ENCODE assay signal across 8 cellular contexts in genomic region chr12:26097046-26097878, GRCh38. TPM values are rescaled to one million over a fixed set of nuclear protein-coding genes. Genes with fewer than 3 reads are reported as not detected.
DNase-seq lines count a peak whose midpoint lies in the region; ATAC-seq and TF ChIP-seq lines count a peak whose summit lies in the region.

No MANE protein-coding gene starts in this region.

- H3K4me1 ChIP-seq in HAP-1 (peaks cover 3% of the 10 kb centered on the region; the same call in 1 of the 2 replicates), left ventricle myocardium inferior (no peaks in the 10 kb centered on the region), sigmoid colon (peaks cover 0 to 3% (median 0%) of the 10 kb centered on the region in 4 donors)

- WGBS in sigmoid colon, 2 donors = 17 to 23% methylated on average over 6 of the region's 6 CpGs

- TF ChIP-seq EP300 in sigmoid colon (IDR thresholded peaks at IDR 0.05) = no peak

- H3K27me3 ChIP-seq in HAP-1 (ENCODE audit: low read depth) = 0 out of 2 replicates have a peak, but pooled peaks cover 2% of the 10 kb centered on the region
- no peaks in the 10 kb centered on the region for H3K27me3 ChIP-seq in left ventricle myocardium inferior (ENCODE audit: low read depth)
- no peaks in the 10 kb centered on the region for H3K27me3 ChIP-seq in sigmoid colon

- no peaks in the 10 kb centered on the region for H3K9me3 Mint-ChIP-seq in T-cell

- DNase-seq in DMS79 treated with DMSO at 0.1 percent for 48 hours (lab: John Stamatoyannopoulos, UW) (peak; percentile 63), HAP-1 (ENCODE audit: low spot score in 2 of 2) (peak; percentile 64 to 78), NCI-H1105 treated with DMSO at 0.1 percent for 48 hours (lab: John Stamatoyannopoulos, UW) (peak; percentile 77), T-cell (peak in 33 of 34 experiments; percentile 13 to 56 (median 37)), amniotic epithelial cell (ENCODE audit: low read depth) (peak; percentile 73), left ventricle myocardium inferior (peak; percentile 55), sigmoid colon (peak; percentile 86), NCI-H128 (lab: John Stamatoyannopoulos, UW; ENCODE audit: unreplicated experiment) (no peak)

- H3K36me3 ChIP-seq in HAP-1 (replicated peaks) (no peaks in the 10 kb centered on the region), left ventricle myocardium inferior (no peaks in the 10 kb centered on the region), sigmoid colon (no peaks in the 10 kb centered on the region)

- H3K9me3 ChIP-seq in HAP-1 (no peaks in the 10 kb centered on the region), left ventricle myocardium inferior (replicated peaks) (no peaks in the 10 kb centered on the region), sigmoid colon (no peaks in the 10 kb centered on the region)

- no peak overlapping the region for H3K27ac Mint-ChIP-seq in T-cell

- H3K4me3 ChIP-seq in HAP-1 = no peak overlapping the region
- no peak overlapping the region for H3K4me3 ChIP-seq in left ventricle myocardium inferior
- H3K4me3 ChIP-seq in sigmoid colon = no peak overlapping the region

- POLR2A ChIA-PET in T-cell (lab: Charles Lee) = no interaction called here

- CTCF ChIA-PET in T-cell (lab: Charles Lee) = interaction anchor here (0.6 to 1.9 kb wide), 14 partner anchors 18 to 1211 kb away, joined by 3 to 12 read pairs (median 3); partner anchors contain the start of genes DNAI7 (in 1 of the 2) and ETFRF1 (in 1 of the 2)

- intact Hi-C loops in left ventricle myocardium inferior (cut with micrococcal nuclease) (loop anchor here (5.0 kb wide), 1 partner anchor 555 kb away; no protein-coding TSS in a partner anchor), sigmoid colon (cut with DNase I) (loop anchor here (5.0 kb wide), 2 partner anchors 555 to 605 kb away; no protein-coding TSS in a partner anchor)

- H3K27ac ChIP-seq in left ventricle myocardium inferior (replicated peaks) (no peak overlapping the region), sigmoid colon (no peak overlapping the region)

- peak; percentile 66 to 82 (median 72) for ATAC-seq in T-cell (replicated peaks in 1 of 4)

- H3K4me3 Mint-ChIP-seq in T-cell = no peak overlapping the region

- in situ Hi-C loops in HAP-1 (cut with MboI; ENCODE audit: low sequenced_read_pairs) = no loop called here

- no peak for TF ChIP-seq POLR2A in sigmoid colon (IDR thresholded peaks at IDR 0.05)

- peak; percentile 98 for TF ChIP-seq CTCF in left ventricle myocardium inferior (IDR thresholded peaks at IDR 0.05; ENCODE audit: borderline replicate concordance)
- peak; percentile 69 to 91 (median 80) for TF ChIP-seq CTCF in sigmoid colon (IDR thresholded peaks at IDR 0.05)

- peaks cover 0 to 4% (median 0%) of the 10 kb centered on the region in 3 donors for H3K4me1 Mint-ChIP-seq in T-cell

- peaks cover 5 to 23% of the 10 kb centered on the region in 2 donors for H3K27me3 Mint-ChIP-seq in T-cell

- H3K36me3 Mint-ChIP-seq in T-cell = no peaks in the 10 kb centered on the region

RNA-seq across cellular contexts. Expression of gene BHLHE41, which starts 27.6 kb away (rescaled TPM):
- 1 to 10 TPM in 2 of 5 donors, under 1 TPM in 1, not detected in 2; 0.46 to 1.7 (median 1.3) TPM for total RNA-seq in T-cell
- 33.4 TPM for total RNA-seq in left ventricle myocardium inferior
- total RNA-seq in sigmoid colon = 1 to 10 TPM; 3.9 to 6.4 (median 6.0) TPM
- 10 to 100 TPM in 1 of 3 donors, 1 to 10 TPM in 2; 4.8 to 12.6 (median 6.2) TPM for polyA plus RNA-seq in sigmoid colon
